ENCODE assay signal across 8 cellular contexts in the genomic region with DNA sequence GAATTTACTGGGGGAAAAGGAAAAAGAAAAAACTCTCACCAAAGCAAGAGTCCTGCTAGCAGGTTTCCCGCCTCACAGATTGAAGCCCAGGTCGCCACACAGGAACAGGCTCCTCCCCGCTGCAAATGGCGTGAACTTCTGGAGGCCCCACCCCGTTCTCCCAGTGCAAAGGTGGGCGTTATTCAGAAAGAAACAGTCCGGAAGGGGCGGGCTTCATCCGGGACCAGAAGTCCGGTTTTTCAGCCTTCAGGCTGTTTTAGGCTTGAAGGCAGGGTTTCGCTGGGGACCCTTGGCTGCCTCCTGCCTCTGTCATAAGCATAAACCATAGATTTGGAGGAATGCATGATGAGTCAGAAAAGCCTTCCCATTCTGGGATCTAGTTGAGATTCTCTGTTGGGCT.
DNase-seq lines count a peak whose midpoint lies in the region; ATAC-seq and TF ChIP-seq lines count a peak whose summit lies in the region.

No MANE protein-coding gene starts in this region.

- TF ChIP-seq POLR2A in ovary (IDR thresholded peaks at IDR 0.05) = no peak

- H3K27me3 ChIP-seq in ovary = no peaks in the 10 kb centered on the region

- intact Hi-C loops in ovary (cut with DNase I) = no loop called here

- TF ChIP-seq CTCF in fibroblast of mammary gland (conservative IDR thresholded peaks at IDR 0.05; ENCODE audit: control insufficient read depth, insufficient read depth, low read depth, low read length) (no peak), ovary (IDR thresholded peaks at IDR 0.05) (no peak)

- no peaks in the 10 kb centered on the region for H3K9me3 Mint-ChIP-seq in activated naive CD4-positive, alpha-beta T cell treated with anti-CD3 and anti-CD28 coated beads, Interleukin-2, amount 50 U/mL, for 72 hours

- ATAC-seq in GM18870 (IDR thresholded peaks at IDR 0.05; ENCODE audit: unreplicated experiment) (no peak), HG03457 (IDR thresholded peaks at IDR 0.05; ENCODE audit: unreplicated experiment) (no peak)
- ATAC-seq in activated naive CD4-positive, alpha-beta T cell treated with anti-CD3 and anti-CD28 coated beads, Interleukin-2, amount 50 U/mL, for 72 hours = no peak

- H3K4me3 ChIP-seq in fibroblast of mammary gland (ENCODE audit: control insufficient read depth, low read depth, low read length) = peak overlapping the region; percentile 33
- no peak overlapping the region for H3K4me3 ChIP-seq in ovary

- H3K9me3 ChIP-seq in ovary = no peaks in the 10 kb centered on the region

- H3K36me3 ChIP-seq in ovary = no peaks in the 10 kb centered on the region

- no peaks in the 10 kb centered on the region for H3K4me1 ChIP-seq in ovary (ENCODE audit: insufficient read depth)

- no peak overlapping the region for H3K27ac ChIP-seq in ovary

- 34 to 60% (median 58%) methylated on average over 11 of the region's 11 CpGs for WGBS in ovary, 3 donors

- DNase-seq in DMS53 (lab: John Stamatoyannopoulos, UW) = peak; percentile 93
- peak; percentile 41 for DNase-seq in NCI-H226
- DNase-seq in fibroblast of mammary gland (ENCODE audit: low read depth) = peak; percentile 42
- DNase-seq in ovary = peak in 4 of 5 donors; percentile 20 to 53 (median 38)
- no peak for DNase-seq in NCI-H345 (lab: John Stamatoyannopoulos, UW)
- no peak for DNase-seq in activated naive CD4-positive, alpha-beta T cell treated with anti-CD3 and anti-CD28 coated beads, Interleukin-2, amount 50 U/mL, for 72 hours (ENCODE audit: low spot score in 2 of 2)

- TF ChIP-seq EP300 in ovary (IDR thresholded peaks at IDR 0.05) = no peak

- no peaks in the 10 kb centered on the region for H3K36me3 Mint-ChIP-seq in activated naive CD4-positive, alpha-beta T cell treated with anti-CD3 and anti-CD28 coated beads, Interleukin-2, amount 50 U/mL, for 72 hours

- H3K27ac Mint-ChIP-seq in activated naive CD4-positive, alpha-beta T cell treated with anti-CD3 and anti-CD28 coated beads, Interleukin-2, amount 50 U/mL, for 72 hours = no peak overlapping the region

Comparison
In these comparisons a context has a peak if more than half of its experiments do, and no peak if none do; other contexts are left out.
1. DNase-seq: peak in DMS53 (single experiment), NCI-H226 (single experiment), fibroblast of mammary gland (single experiment) and ovary (4 of 5); none in NCI-H345 (single experiment) and activated naive CD4-positive, alpha-beta T cell treated with anti-CD3 and anti-CD28 coated beads, Interleukin-2, amount 50 U/mL, for 72 hours (0 of 2).